In genomic region chr18:63850010-63850409, GRCh38 we compare ENCODE assay signal across 8 cellular contexts. TPM values are rescaled to one million over a fixed set of nuclear protein-coding genes. Genes with fewer than 3 reads are reported as not detected.
DNase-seq lines count a peak whose midpoint lies in the region; ATAC-seq and TF ChIP-seq lines count a peak whose summit lies in the region.

No MANE protein-coding gene starts in this region.

- H3K4me3 Mint-ChIP-seq in glutamatergic neuron (ENCODE audit: unreplicated experiment): no peak overlapping the region

- peaks cover 2% of the 10 kb centered on the region for H3K27me3 Mint-ChIP-seq in glutamatergic neuron (ENCODE audit: unreplicated experiment)

- H3K9me3 Mint-ChIP-seq in glutamatergic neuron (ENCODE audit: unreplicated experiment): no peaks in the 10 kb centered on the region

- no peaks in the 10 kb centered on the region for H3K36me3 Mint-ChIP-seq in glutamatergic neuron (ENCODE audit: unreplicated experiment)

- peak; percentile 73 for ATAC-seq in GM18519 (IDR thresholded peaks at IDR 0.05; ENCODE audit: low FRiP score, unreplicated experiment)
- ATAC-seq in HG03442 (IDR thresholded peaks at IDR 0.05; ENCODE audit: unreplicated experiment): peak; percentile 68
- no peak for ATAC-seq in GM21390 (IDR thresholded peaks at IDR 0.05; ENCODE audit: unreplicated experiment)
- no peak for ATAC-seq in HG02970 (IDR thresholded peaks at IDR 0.05; ENCODE audit: low FRiP score, unreplicated experiment)

- H3K27ac Mint-ChIP-seq in glutamatergic neuron (ENCODE audit: unreplicated experiment): no peak overlapping the region

- DNase-seq in AG09309 (ENCODE audit: low read depth): no peak
- DNase-seq in OCI-M1 (lab: John Stamatoyannopoulos, UW): peak; percentile 42
- peak; percentile 59 for DNase-seq in glutamatergic neuron
- no peak for DNase-seq in NCI-H2171 treated with DMSO at 0.1 percent for 48 hours (lab: John Stamatoyannopoulos, UW)

- H3K4me1 Mint-ChIP-seq in glutamatergic neuron (ENCODE audit: low read depth, unreplicated experiment): peaks cover 3% of the 10 kb centered on the region

- TF ChIP-seq CTCF in AG09309 (IDR thresholded peaks at IDR 0.05; ENCODE audit: control insufficient read depth, insufficient read depth, low read depth, low read length, missing control alignments) (peak; percentile 72), glutamatergic neuron (IDR thresholded peaks at IDR 0.05; ENCODE audit: partially characterized antibody, unreplicated experiment) (no peak)

- H3K4me3 ChIP-seq in AG09309 (ENCODE audit: control insufficient read depth, low read depth, low read length): no peak overlapping the region

RNA-seq across cellular contexts. Expression of gene SERPINB2, which starts 37.5 kb away (rescaled TPM):
- total RNA-seq in glutamatergic neuron (ENCODE audit: unreplicated experiment): not detected

RNA-seq across cellular contexts. Expression of gene SERPINB10, which starts 57.7 kb away (rescaled TPM):
- total RNA-seq in glutamatergic neuron (ENCODE audit: unreplicated experiment): not detected

Comparison
In these comparisons a context has a peak if more than half of its experiments do, and no peak if none do; other contexts are left out.
1. DNase-seq: peak in OCI-M1 (single experiment) and glutamatergic neuron (single experiment); none in AG09309 (single experiment) and NCI-H2171 treated with DMSO at 0.1 percent for 48 hours (single experiment).
2. ATAC-seq: peak in GM18519 (single experiment) and HG03442 (single experiment); none in GM21390 (single experiment) and HG02970 (single experiment).